Comparison of ENCODE assay signal across 1 cellular context in the genomic region with DNA sequence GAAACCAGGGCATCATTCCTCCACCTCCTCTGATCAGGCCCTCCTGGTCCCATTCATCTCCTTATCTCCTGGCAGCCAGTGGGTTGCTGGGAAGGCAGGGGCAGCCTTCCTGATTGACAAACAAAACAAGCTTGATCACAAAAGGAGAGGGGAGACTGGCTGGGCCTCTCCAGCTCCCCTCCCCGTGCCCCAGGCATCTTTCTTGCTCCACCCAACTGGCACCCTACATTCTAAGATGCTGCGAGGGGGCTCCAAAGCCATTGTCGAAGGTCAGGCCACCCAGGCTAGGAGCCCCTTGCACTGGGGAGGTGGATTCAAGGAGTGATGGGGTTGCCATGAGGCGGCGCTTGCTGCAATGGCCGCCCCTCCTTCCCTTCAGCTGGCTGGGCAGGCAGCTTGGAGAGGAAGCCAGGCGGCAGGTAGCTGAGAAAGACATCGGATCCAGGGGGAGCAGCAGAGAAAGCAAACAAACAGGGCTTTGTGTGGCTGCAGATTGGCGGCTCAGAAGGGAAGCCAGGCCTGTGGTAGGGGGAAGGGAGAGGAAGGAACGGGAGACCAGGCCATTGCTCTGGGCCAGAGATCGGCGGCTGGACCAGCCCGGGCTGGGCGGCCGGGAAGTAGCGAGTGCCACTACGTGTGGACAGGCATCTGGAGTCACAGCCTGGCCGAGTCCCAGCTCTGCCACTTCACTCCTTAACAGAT.
TF ChIP-seq lines count a peak whose summit lies in the region.

No MANE protein-coding gene starts in this region.

TF ChIP-seq in IMR-90, 13 proteins besides CTCF, POLR2A, EP300 and RAD21 (continued from another document):
- TF ChIP-seq, protein P1, sequence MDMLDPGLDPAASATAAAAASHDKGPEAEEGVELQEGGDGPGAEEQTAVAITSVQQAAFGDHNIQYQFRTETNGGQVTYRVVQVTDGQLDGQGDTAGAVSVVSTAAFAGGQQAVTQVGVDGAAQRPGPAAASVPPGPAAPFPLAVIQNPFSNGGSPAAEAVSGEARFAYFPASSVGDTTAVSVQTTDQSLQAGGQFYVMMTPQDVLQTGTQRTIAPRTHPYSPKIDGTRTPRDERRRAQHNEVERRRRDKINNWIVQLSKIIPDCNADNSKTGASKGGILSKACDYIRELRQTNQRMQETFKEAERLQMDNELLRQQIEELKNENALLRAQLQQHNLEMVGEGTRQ (IDR thresholded peaks at IDR 0.05; ENCODE audit: low read depth, low read length) = no peak
- TF ChIP-seq NFE2L2 (IDR thresholded peaks at IDR 0.05; ENCODE audit: low read depth, low read length) = no peak
- TF ChIP-seq, protein P2, sequence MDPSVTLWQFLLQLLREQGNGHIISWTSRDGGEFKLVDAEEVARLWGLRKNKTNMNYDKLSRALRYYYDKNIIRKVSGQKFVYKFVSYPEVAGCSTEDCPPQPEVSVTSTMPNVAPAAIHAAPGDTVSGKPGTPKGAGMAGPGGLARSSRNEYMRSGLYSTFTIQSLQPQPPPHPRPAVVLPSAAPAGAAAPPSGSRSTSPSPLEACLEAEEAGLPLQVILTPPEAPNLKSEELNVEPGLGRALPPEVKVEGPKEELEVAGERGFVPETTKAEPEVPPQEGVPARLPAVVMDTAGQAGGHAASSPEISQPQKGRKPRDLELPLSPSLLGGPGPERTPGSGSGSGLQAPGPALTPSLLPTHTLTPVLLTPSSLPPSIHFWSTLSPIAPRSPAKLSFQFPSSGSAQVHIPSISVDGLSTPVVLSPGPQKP (IDR thresholded peaks at IDR 0.05; ENCODE audit: borderline replicate concordance, low read depth, low read length) = no peak
- TF ChIP-seq SMC3 (IDR thresholded peaks at IDR 0.05; ENCODE audit: low read depth, low read length) = no peak
- TF ChIP-seq MAFK (IDR thresholded peaks at IDR 0.05; ENCODE audit: low read depth, low read length) = no peak
- no peak for TF ChIP-seq MAZ (IDR thresholded peaks at IDR 0.05; ENCODE audit: borderline replicate concordance, low read depth, low read length)
